ENCODE assay signal across 1 cellular context in genomic region chr5:15794117-15794985, GRCh38.
TF ChIP-seq lines count a peak whose summit lies in the region.

No MANE protein-coding gene starts in this region.

TF ChIP-seq in GM23338, 12 proteins besides CTCF, POLR2A, EP300 and RAD21 (continued from another document):
- TF ChIP-seq ZNF462 (CRISPR knock-in tag; IDR thresholded peaks at IDR 0.05) (no peak), REST (IDR thresholded peaks at IDR 0.05; ENCODE audit: unreplicated experiment) (no peak), EZH2phosphoT487 (IDR thresholded peaks at IDR 0.05; ENCODE audit: unreplicated experiment) (no peak), POLR2AphosphoS5 (IDR thresholded peaks at IDR 0.05; ENCODE audit: low read depth) (no peak), JUNB (IDR thresholded peaks at IDR 0.05; ENCODE audit: unreplicated experiment) (no peak), ZNF114 (CRISPR knock-in tag; IDR thresholded peaks at IDR 0.05) (no peak), EZH2 (IDR thresholded peaks at IDR 0.05; ENCODE audit: low read depth, unreplicated experiment) (no peak)
